ENCODE assay signal across 21 cellular contexts in the genomic region with DNA sequence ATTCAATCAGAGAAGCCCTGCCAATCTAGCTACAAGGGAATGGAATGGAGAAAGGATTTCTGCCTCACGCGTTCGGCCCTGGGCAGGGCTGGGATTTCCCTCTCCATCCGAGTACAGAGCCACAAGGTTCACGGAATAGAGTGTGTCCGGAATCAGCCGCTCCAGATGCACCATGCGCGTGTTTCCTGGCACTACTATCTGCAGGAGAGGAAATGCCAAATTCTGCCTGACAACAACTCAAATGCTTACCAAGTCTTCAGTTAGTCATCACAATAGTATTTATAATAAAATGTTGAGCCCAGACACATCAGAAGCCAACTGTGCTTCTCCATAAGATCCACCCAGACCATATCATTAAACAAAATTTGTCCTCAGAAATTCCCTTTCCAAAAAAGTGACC.
DNase-seq lines count a peak whose midpoint lies in the region; ATAC-seq and TF ChIP-seq lines count a peak whose summit lies in the region.
"Had no signal": no experiment of that assay in that cellular context is flagged by ENCODE, and none has a peak within 500 bp of the region (broad histone marks: within the 10 kb centered on the region; RNA-seq: fewer than 3 reads in every experiment).

No MANE protein-coding gene starts in this region.

- TF ChIP-seq CTCF in AG04450 (IDR thresholded peaks at IDR 0.05; ENCODE audit: low read depth, low read length) (no peak), epithelial cell of esophagus (IDR thresholded peaks at IDR 0.05; ENCODE audit: insufficient read depth, low read depth, low read length, missing control alignments) (no peak), nephron (IDR thresholded peaks at IDR 0.05; ENCODE audit: unreplicated experiment in 3 of 3) (no peak)

- no peaks in the 10 kb centered on the region for H3K9me3 ChIP-seq in AG04450 (ENCODE audit: control insufficient read depth, insufficient read depth, low read length)
- H3K9me3 ChIP-seq: A549, adrenal gland, heart left ventricle, upper lobe of left lung had no signal

- H3K9me3 Mint-ChIP-seq in nephron = no peaks in the 10 kb centered on the region
- H3K9me3 Mint-ChIP-seq: central memory CD8-positive, alpha-beta T cell had no signal

- H3K27ac ChIP-seq in AG04450 (ENCODE audit: low read depth, low read length) = peak overlapping the region; percentile 22
- H3K27ac ChIP-seq: A549, adrenal gland, heart left ventricle, SK-N-MC, upper lobe of left lung had no signal

- H3K4me3 Mint-ChIP-seq in nephron = no peak overlapping the region
- H3K4me3 Mint-ChIP-seq: activated CD8-positive, alpha-beta memory T cell treated with anti-CD3 and anti-CD28 coated beads, Interleukin-2, amount 10 ng/mL, durations not matched to agents 7 days and 5 days; central memory CD8-positive, alpha-beta T cell; natural killer cell had no signal

- DNase-seq in AG04450 (ENCODE audit: low read depth, low spot score) (no peak), LHCN-M2 (ENCODE audit: low read depth) (peak; percentile 40), epithelial cell of esophagus (ENCODE audit: low read depth) (peak; percentile 15), NCI-H1417 treated with DMSO at 0.1 percent for 48 hours (lab: John Stamatoyannopoulos, UW) (no peak), mesenteric fat pad (ENCODE audit: low spot score) (no peak), foreskin melanocyte (no peak)
- DNase-seq: activated CD4-positive, alpha-beta T cell treated with anti-CD3 and anti-CD28 coated beads for 1 hour; activated CD8-positive, alpha-beta memory T cell treated with anti-CD3 and anti-CD28 coated beads, Interleukin-2, amount 10 ng/mL, durations not matched to agents 7 days and 5 days; adrenal gland; heart left ventricle; natural killer cell; NCI-H2081 treated with DMSO at 0.1 percent for 48 hours; stimulated activated naive CD4-positive, alpha-beta T cell treated with Interleukin-2 at 50 U/mL for 16 hours; upper lobe of left lung had no signal

- no peaks in the 10 kb centered on the region for H3K27me3 ChIP-seq in AG04450 (ENCODE audit: control insufficient read depth, insufficient read depth, low read length)
- H3K27me3 ChIP-seq: adrenal gland, heart left ventricle, upper lobe of left lung had no signal

- POLR2A ChIA-PET in AG04450 (lab: Yijun Ruan, JAX) = interaction anchor here (0.6 kb wide), 1 partner anchor 28 kb away, joined by 3 read pairs; no protein-coding TSS in a partner anchor

- H3K36me3 Mint-ChIP-seq in nephron (ENCODE audit: low read depth) = peaks cover 64% of the 10 kb centered on the region
- H3K36me3 Mint-ChIP-seq: activated CD8-positive, alpha-beta memory T cell treated with anti-CD3 and anti-CD28 coated beads, Interleukin-2, amount 10 ng/mL, durations not matched to agents 7 days and 5 days; natural killer cell had no signal

- H3K4me3 ChIP-seq in AG04450 (ENCODE audit: low read depth, low read length) (no peak overlapping the region), epithelial cell of esophagus (ENCODE audit: low read length) (no peak overlapping the region)
- H3K4me3 ChIP-seq: A549, adrenal gland, heart left ventricle, lung, SK-N-MC, upper lobe of left lung had no signal

- peak overlapping the region in 2 of 3 experiments; percentile 7 to 59 for H3K27ac Mint-ChIP-seq in nephron
- H3K27ac Mint-ChIP-seq: activated CD8-positive, alpha-beta memory T cell treated with anti-CD3 and anti-CD28 coated beads, Interleukin-2, amount 10 ng/mL, durations not matched to agents 7 days and 5 days; natural killer cell had no signal

- ATAC-seq in HG02870 (IDR thresholded peaks at IDR 0.05; ENCODE audit: unreplicated experiment) = no peak
- ATAC-seq: A549; activated CD8-positive, alpha-beta memory T cell treated with anti-CD3 and anti-CD28 coated beads, Interleukin-2, amount 10 ng/mL, durations not matched to agents 7 days and 5 days; heart left ventricle; natural killer cell; Panc1 had no signal

- peaks cover 7% of the 10 kb centered on the region for H3K4me1 Mint-ChIP-seq in nephron
- H3K4me1 Mint-ChIP-seq: activated CD8-positive, alpha-beta memory T cell treated with anti-CD3 and anti-CD28 coated beads, Interleukin-2, amount 10 ng/mL, durations not matched to agents 7 days and 5 days; central memory CD8-positive, alpha-beta T cell; natural killer cell had no signal

- no peaks in the 10 kb centered on the region for H3K27me3 Mint-ChIP-seq in nephron (ENCODE audit: low read depth)

- CTCF ChIA-PET in AG04450 (lab: Charles Lee) = no interaction called here

Comparison
In these comparisons a context has a peak if more than half of its experiments do, and no peak if none do; other contexts are left out.
1. DNase-seq: peak in LHCN-M2 (single experiment) and epithelial cell of esophagus (single experiment); none in AG04450 (single experiment), NCI-H1417 treated with DMSO at 0.1 percent for 48 hours (single experiment), mesenteric fat pad (single experiment) and foreskin melanocyte (single experiment).